Comparison of ENCODE assay signal across 13 cellular contexts in genomic region chr1:47443530-47444316, GRCh38. TPM values are rescaled to one million over a fixed set of nuclear protein-coding genes. Genes with fewer than 3 reads are reported as not detected.
A peak's percentile ranks its signal among the peaks of the same experiment; 100 is the strongest.
DNase-seq lines count a peak whose midpoint lies in the region; ATAC-seq and TF ChIP-seq lines count a peak whose summit lies in the region.
"Had no signal": no experiment of that assay in that cellular context is flagged by ENCODE, and none has a peak within 500 bp of the region (broad histone marks: within the 10 kb centered on the region; RNA-seq: fewer than 3 reads in every experiment).

No MANE protein-coding gene starts in this region.

- peak overlapping the region; percentile 61 for H3K4me3 Mint-ChIP-seq in dendritic cell treated with granulocyte-macrophage colony-stimulating factor and Interleukin-4, amounts not matched to agents 40 ng/mL and 50 ng/mL, for 4 days
- peak overlapping the region; percentile 74 for H3K4me3 Mint-ChIP-seq in natural killer cell
- no peak overlapping the region for H3K4me3 Mint-ChIP-seq in Caco-2 (ENCODE audit: unreplicated experiment)

- no peaks in the 10 kb centered on the region for H3K9me3 Mint-ChIP-seq in dendritic cell treated with granulocyte-macrophage colony-stimulating factor and Interleukin-4, amounts not matched to agents 40 ng/mL and 50 ng/mL, for 4 days
- H3K9me3 Mint-ChIP-seq in natural killer cell (no peaks in the 10 kb centered on the region), Caco-2 (ENCODE audit: unreplicated experiment) (no peaks in the 10 kb centered on the region)

- H3K4me1 ChIP-seq in BLaER1 treated with 17β-estradiol and CSF1 and Interleukin-3, amounts not matched to agents 10 nM and 100 nM: peaks cover 18 to 26% (median 20%) of the 10 kb centered on the region in 10 experiments; a peak in 19 of 20 replicates
- H3K4me1 ChIP-seq in HUES64 (ENCODE audit: insufficient read depth, low read length) (peaks cover 34% of the 10 kb centered on the region), Caco-2 (no peaks in the 10 kb centered on the region)
- H3K4me1 ChIP-seq in effector memory CD4-positive, alpha-beta T cell (ENCODE audit: control insufficient read depth, insufficient read depth, low read length, poor library complexity, severe bottlenecking): peaks cover 14% of the 10 kb centered on the region
- H3K4me1 ChIP-seq: parathyroid adenoma had no signal

- H3K9ac ChIP-seq in BLaER1 treated with 17β-estradiol and CSF1 and Interleukin-3, amounts not matched to agents 10 nM and 100 nM: no peak overlapping the region
- H3K9ac ChIP-seq in HUES64 (ENCODE audit: low read depth, low read length): no peak overlapping the region
- H3K9ac ChIP-seq: parathyroid adenoma had no signal

- CTCF ChIA-PET in Caco-2 (lab: Charles Lee): no interaction called here

- H3K4me2 ChIP-seq in BLaER1 treated with 17β-estradiol and CSF1 and Interleukin-3, amounts not matched to agents 10 nM and 100 nM: peak overlapping the region in 6 of 11 experiments; percentile 57 to 87 (median 76); a peak in 10 of 22 replicates

- no TSS peak for BruUV-seq in Caco-2 (replicated peaks; lab: Mats Ljungman, UMichigan)

- H3K27ac ChIP-seq in BLaER1 treated with 17β-estradiol and CSF1 and Interleukin-3, amounts not matched to agents 10 nM and 100 nM: no peak overlapping the region
- no peak overlapping the region for H3K27ac ChIP-seq in HUES64 (ENCODE audit: low read depth, low read length)
- no peak overlapping the region for H3K27ac ChIP-seq in effector memory CD4-positive, alpha-beta T cell (ENCODE audit: insufficient read depth, low read length, poor library complexity, severe bottlenecking)
- H3K27ac ChIP-seq: ascending aorta, gastroesophageal sphincter, parathyroid adenoma had no signal

- TF ChIP-seq CTCF in natural killer cell (IDR thresholded peaks at IDR 0.05) (no peak), Caco-2 (IDR thresholded peaks at IDR 0.05; ENCODE audit: insufficient read depth in 1 of 2, low read depth in 1 of 2, low read length in 1 of 2, severe bottlenecking in 1 of 2, unreplicated experiment in 1 of 2) (no peak)

- intact Hi-C loops in dendritic cell treated with granulocyte-macrophage colony-stimulating factor and Interleukin-4, amounts not matched to agents 40 ng/mL and 50 ng/mL, for 4 days (cut with micrococcal nuclease): no loop called here
- intact Hi-C loops in natural killer cell (cut with micrococcal nuclease) (no loop called here), Caco-2 (cut with micrococcal nuclease; ENCODE audit: unreplicated experiment) (no loop called here)

- H3K36me3 ChIP-seq in BLaER1 treated with 17β-estradiol and CSF1 and Interleukin-3, amounts not matched to agents 10 nM and 100 nM: no peaks in the 10 kb centered on the region
- H3K36me3 ChIP-seq in HUES64 (ENCODE audit: insufficient read depth, low read length): no peaks in the 10 kb centered on the region
- H3K36me3 ChIP-seq in effector memory CD4-positive, alpha-beta T cell (ENCODE audit: control insufficient read depth, insufficient read depth, low read length): no peaks in the 10 kb centered on the region
- no peaks in the 10 kb centered on the region for H3K36me3 ChIP-seq in Caco-2 (ENCODE audit: control insufficient read depth, insufficient read depth, low read length)
- H3K36me3 ChIP-seq: ascending aorta, gastroesophageal sphincter had no signal

- POLR2A ChIA-PET in Caco-2 (lab: Charles Lee): no interaction called here

- H3K4me1 Mint-ChIP-seq in dendritic cell treated with granulocyte-macrophage colony-stimulating factor and Interleukin-4, amounts not matched to agents 40 ng/mL and 50 ng/mL, for 4 days (ENCODE audit: low read depth): peaks cover 20% of the 10 kb centered on the region
- H3K4me1 Mint-ChIP-seq in natural killer cell (peaks cover 10 to 21% of the 10 kb centered on the region in 2 donors), Caco-2 (ENCODE audit: low read depth, unreplicated experiment) (no peaks in the 10 kb centered on the region)

- H3K4me3 ChIP-seq in BLaER1 treated with 17β-estradiol and CSF1 and Interleukin-3, amounts not matched to agents 10 nM and 100 nM: peak overlapping the region in 4 of 10 experiments; percentile 30 to 63 (median 50); a peak in 5 of 20 replicates
- H3K4me3 ChIP-seq in HUES64 (ENCODE audit: low read length) (peak overlapping the region; percentile 30), Caco-2 (ENCODE audit: low read depth, low read length) (no peak overlapping the region)
- H3K4me3 ChIP-seq in effector memory CD4-positive, alpha-beta T cell (ENCODE audit: insufficient read depth, low read depth, low read length, poor library complexity, severe bottlenecking): no peak overlapping the region

- peaks cover 100% of the 10 kb centered on the region in 11 experiments for H3K27me3 ChIP-seq in BLaER1 treated with 17β-estradiol and CSF1 and Interleukin-3, amounts not matched to agents 10 nM and 100 nM
- H3K27me3 ChIP-seq in HUES64 (ENCODE audit: insufficient read depth, low read length) (peaks cover 100% of the 10 kb centered on the region), Caco-2 (replicated peaks; ENCODE audit: control insufficient read depth, insufficient read depth, low read length) (no peaks in the 10 kb centered on the region)
- peaks cover 84% of the 10 kb centered on the region for H3K27me3 ChIP-seq in effector memory CD4-positive, alpha-beta T cell (replicated peaks; ENCODE audit: control insufficient read depth, insufficient read depth, low read length, poor library complexity, severe bottlenecking)
- H3K27me3 ChIP-seq: ascending aorta had no signal

- ATAC-seq in natural killer cell: no peak
- ATAC-seq: gastroesophageal sphincter had no signal

- WGBS in HUES64: under 1% methylated on average over 45 of the region's 45 CpGs

- peaks cover 0 to 4% (median 0%) of the 10 kb centered on the region in 11 experiments; a peak in 2 of 22 replicates for H3K9me3 ChIP-seq in BLaER1 treated with 17β-estradiol and CSF1 and Interleukin-3, amounts not matched to agents 10 nM and 100 nM (replicated peaks in 1 of 11)
- 0 out of 2 replicates have a peak, but pooled peaks cover 2% of the 10 kb centered on the region for H3K9me3 ChIP-seq in HUES64 (ENCODE audit: insufficient read depth, low read depth, low read length)
- no peaks in the 10 kb centered on the region for H3K9me3 ChIP-seq in effector memory CD4-positive, alpha-beta T cell (ENCODE audit: control insufficient read depth, low read length)
- H3K9me3 ChIP-seq in Caco-2: no peaks in the 10 kb centered on the region
- H3K9me3 ChIP-seq: ascending aorta had no signal

- no peak overlapping the region for H3K27ac Mint-ChIP-seq in dendritic cell treated with granulocyte-macrophage colony-stimulating factor and Interleukin-4, amounts not matched to agents 40 ng/mL and 50 ng/mL, for 4 days
- H3K27ac Mint-ChIP-seq in natural killer cell (peak overlapping the region in 1 of 2 donors; percentile 34), Caco-2 (ENCODE audit: unreplicated experiment) (no peak overlapping the region)

- no peaks in the 10 kb centered on the region for H3K36me3 Mint-ChIP-seq in dendritic cell treated with granulocyte-macrophage colony-stimulating factor and Interleukin-4, amounts not matched to agents 40 ng/mL and 50 ng/mL, for 4 days (ENCODE audit: low read depth)
- H3K36me3 Mint-ChIP-seq in natural killer cell: no peaks in the 10 kb centered on the region
- H3K36me3 Mint-ChIP-seq in Caco-2 (ENCODE audit: insufficient read depth, unreplicated experiment): peaks cover 4% of the 10 kb centered on the region

- H3K27me3 Mint-ChIP-seq in dendritic cell treated with granulocyte-macrophage colony-stimulating factor and Interleukin-4, amounts not matched to agents 40 ng/mL and 50 ng/mL, for 4 days: peaks cover 9% of the 10 kb centered on the region
- peaks cover 0 to 38% of the 10 kb centered on the region in 2 donors for H3K27me3 Mint-ChIP-seq in natural killer cell (ENCODE audit: low read depth in 2 of 2)
- no peaks in the 10 kb centered on the region for H3K27me3 Mint-ChIP-seq in Caco-2 (ENCODE audit: insufficient read depth, unreplicated experiment)

- DNase-seq in natural killer cell: no peak
- no peak for DNase-seq in LoVo (ENCODE audit: low spot score)
- no peak for DNase-seq in effector memory CD4-positive, alpha-beta T cell
- DNase-seq in Caco-2: no peak
- DNase-seq in OCI-M2 (lab: John Stamatoyannopoulos, UW; ENCODE audit: unreplicated experiment): no peak

- peaks cover 0 to 87% (median 67%) of the 10 kb centered on the region in 11 experiments; a peak in 19 of 22 replicates for H4K20me1 ChIP-seq in BLaER1 treated with 17β-estradiol and CSF1 and Interleukin-3, amounts not matched to agents 10 nM and 100 nM

RNA-seq across cellular contexts. Expression of gene FOXD2, which starts 5.9 kb away (rescaled TPM):
- polyA plus RNA-seq in HUES64 (2013, experiment 1 of 2): not detected
- 0.13 TPM for polyA plus RNA-seq in HUES64 (2013, experiment 2 of 2)
- 1 to 10 TPM in 2 of 3 donors, under 1 TPM in 1; 0.49 to 1.4 (median 1.1) TPM for total RNA-seq in natural killer cell
- total RNA-seq in Caco-2 (2022): 4.4 and 4.6 TPM in 2 replicates

RNA-seq across cellular contexts. Expression of gene FOXE3, which starts 27.6 kb away (rescaled TPM):
- 0.25 TPM for polyA plus RNA-seq in HUES64 (2013, experiment 1 of 2)
- polyA plus RNA-seq in HUES64 (2013, experiment 2 of 2): 0.38 TPM
- total RNA-seq in natural killer cell: not detected
- total RNA-seq in Caco-2 (2022): not detected in 2 replicates
- total RNA-seq: ascending aorta; gastroesophageal sphincter; left colon; T-helper 2 cell treated with Interferon-gamma antibody and Interleukin-4, amounts not matched to agents 100 ng/mL and 5 ng/mL, for 36 hours had no signal
